In the genomic region with DNA sequence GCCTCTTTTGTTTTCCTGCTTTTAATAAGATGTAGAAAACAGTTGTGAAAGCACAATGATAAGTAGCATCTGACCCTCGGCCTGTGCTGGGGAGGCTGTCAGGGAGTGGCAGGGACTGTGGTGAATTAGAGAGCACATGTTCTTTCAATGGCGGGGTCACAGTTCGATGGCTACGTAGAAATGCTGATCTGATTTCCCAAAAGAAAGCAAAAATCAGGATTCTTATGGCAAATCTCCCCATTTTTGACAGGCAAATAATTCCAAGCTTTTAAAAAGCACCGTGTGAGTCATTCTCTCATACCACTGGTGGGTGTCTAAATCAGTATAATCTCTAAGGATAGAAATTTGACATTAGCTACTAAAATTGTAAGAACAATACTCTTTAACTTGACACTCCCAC, we compare ENCODE assay signal across 19 cellular contexts. TPM values are rescaled to one million over a fixed set of nuclear protein-coding genes. Genes with fewer than 3 reads are reported as not detected.
DNase-seq lines count a peak whose midpoint lies in the region; ATAC-seq and TF ChIP-seq lines count a peak whose summit lies in the region.
"Had no signal": no experiment of that assay in that cellular context is flagged by ENCODE, and none has a peak within 500 bp of the region (broad histone marks: within the 10 kb centered on the region; RNA-seq: fewer than 3 reads in every experiment).

No MANE protein-coding gene starts in this region.

- H3K27ac Mint-ChIP-seq in natural killer cell (peak overlapping the region in 1 of 2 donors; percentile 16), osteocyte (ENCODE audit: unreplicated experiment) (peak overlapping the region; percentile 44)
- H3K27ac Mint-ChIP-seq in natural killer cell treated with Interleukin-12 subunit alpha and Interleukin-12 subunit beta and Interleukin-15 and Interleukin-18, amount 100 ng/mL, for 72 hours = no peak overlapping the region
- H3K27ac Mint-ChIP-seq: CD4-positive, CD25-positive, alpha-beta regulatory T cell; GM23338 had no signal

- ATAC-seq in natural killer cell = no peak
- ATAC-seq in natural killer cell treated with Interleukin-12 subunit alpha and Interleukin-12 subunit beta and Interleukin-15 and Interleukin-18, amount 100 ng/mL, for 72 hours = no peak
- ATAC-seq in activated CD4-positive, CD25-positive, alpha-beta regulatory T cell treated with anti-CD3 and anti-CD28 coated beads, Interleukin-2, amount 50 U/mL, for 24 hours = no peak
- no peak for ATAC-seq in GM19452 (IDR thresholded peaks at IDR 0.05; ENCODE audit: unreplicated experiment)
- ATAC-seq: GM23338 had no signal

- TF ChIP-seq CTCF in natural killer cell (IDR thresholded peaks at IDR 0.05) = no peak
- TF ChIP-seq CTCF in fibroblast of mammary gland (conservative IDR thresholded peaks at IDR 0.05; ENCODE audit: control insufficient read depth, insufficient read depth, low read depth, low read length) = no peak
- no peak for TF ChIP-seq CTCF in osteocyte (IDR thresholded peaks at IDR 0.05)

- DNase-seq in natural killer cell = no peak
- no peak for DNase-seq in natural killer cell treated with Interleukin-12 subunit alpha and Interleukin-12 subunit beta and Interleukin-15 and Interleukin-18, amount 100 ng/mL, for 72 hours (ENCODE audit: low spot score)
- DNase-seq in fibroblast of mammary gland (ENCODE audit: low read depth) = peak; percentile 17
- no peak for DNase-seq in osteocyte (ENCODE audit: extremely low spot score, unreplicated experiment)
- no peak for DNase-seq in OCI-M1 (lab: John Stamatoyannopoulos, UW)
- no peak for DNase-seq in occipital lobe (lab: John Stamatoyannopoulos, UW)
- DNase-seq: CD4-positive, CD25-positive, alpha-beta regulatory T cell; DMS79 treated with DMSO at 0.1 percent for 48 hours; KG1; NCI-H1092; NCI-H226; NCI-H526 treated with DMSO at 0.1 percent for 48 hours; RPMI8226 had no signal

- H3K4me3 Mint-ChIP-seq in natural killer cell = peak overlapping the region; percentile 25
- no peak overlapping the region for H3K4me3 Mint-ChIP-seq in natural killer cell treated with Interleukin-12 subunit alpha and Interleukin-12 subunit beta and Interleukin-15 and Interleukin-18, amount 100 ng/mL, for 72 hours
- H3K4me3 Mint-ChIP-seq in osteocyte (ENCODE audit: unreplicated experiment) = no peak overlapping the region
- H3K4me3 Mint-ChIP-seq: GM23338 had no signal

- peaks cover 65 to 81% of the 10 kb centered on the region in 2 donors for H3K4me1 Mint-ChIP-seq in natural killer cell
- peaks cover 50 to 52% of the 10 kb centered on the region in 2 donors for H3K4me1 Mint-ChIP-seq in natural killer cell treated with Interleukin-12 subunit alpha and Interleukin-12 subunit beta and Interleukin-15 and Interleukin-18, amount 100 ng/mL, for 72 hours (ENCODE audit: low read depth in 2 of 2)
- H3K4me1 Mint-ChIP-seq in osteocyte (ENCODE audit: unreplicated experiment) = peaks cover 31% of the 10 kb centered on the region

- H3K4me3 ChIP-seq in fibroblast of mammary gland (ENCODE audit: control insufficient read depth, low read depth, low read length) = no peak overlapping the region
- H3K4me3 ChIP-seq: GM23338, SJSA1 had no signal

- H3K36me3 Mint-ChIP-seq in natural killer cell (no peaks in the 10 kb centered on the region), osteocyte (ENCODE audit: unreplicated experiment) (no peaks in the 10 kb centered on the region)
- no peaks in the 10 kb centered on the region for H3K36me3 Mint-ChIP-seq in natural killer cell treated with Interleukin-12 subunit alpha and Interleukin-12 subunit beta and Interleukin-15 and Interleukin-18, amount 100 ng/mL, for 72 hours

- no peaks in the 10 kb centered on the region for H3K27me3 Mint-ChIP-seq in natural killer cell (ENCODE audit: low read depth in 2 of 2)
- H3K27me3 Mint-ChIP-seq in natural killer cell treated with Interleukin-12 subunit alpha and Interleukin-12 subunit beta and Interleukin-15 and Interleukin-18, amount 100 ng/mL, for 72 hours = no peaks in the 10 kb centered on the region
- no peaks in the 10 kb centered on the region for H3K27me3 Mint-ChIP-seq in osteocyte (ENCODE audit: unreplicated experiment)
- H3K27me3 Mint-ChIP-seq: CD4-positive, CD25-positive, alpha-beta regulatory T cell had no signal

- intact Hi-C loops in natural killer cell (cut with micrococcal nuclease) = loop anchor here (5.0 kb wide), 1 partner anchor 133 kb away; no protein-coding TSS in a partner anchor

- no peaks in the 10 kb centered on the region for H3K9me3 Mint-ChIP-seq in natural killer cell
- H3K9me3 Mint-ChIP-seq in natural killer cell treated with Interleukin-12 subunit alpha and Interleukin-12 subunit beta and Interleukin-15 and Interleukin-18, amount 100 ng/mL, for 72 hours = peaks cover 3% of the 10 kb centered on the region
- no peaks in the 10 kb centered on the region for H3K9me3 Mint-ChIP-seq in osteocyte (ENCODE audit: unreplicated experiment)
- H3K9me3 Mint-ChIP-seq: GM23338 had no signal

RNA-seq across cellular contexts. Expression of a gene that starts 4.2 kb away (rescaled TPM):
- 10 to 100 TPM; 39.2 to 63.5 (median 54.1) TPM for total RNA-seq in natural killer cell
- 10 to 100 TPM; 28.7 to 29.8 TPM for total RNA-seq in natural killer cell treated with Interleukin-12 subunit alpha and Interleukin-12 subunit beta and Interleukin-15 and Interleukin-18, amount 100 ng/mL, for 72 hours
- total RNA-seq in osteocyte = 33.9 and 37.1 TPM in 2 replicates
- 15.3 TPM for total RNA-seq in occipital lobe

RNA-seq across cellular contexts. Expression of a gene that starts 11.6 kb away (rescaled TPM):
- total RNA-seq in natural killer cell (1 to 10 TPM; 3.1 to 7.5 (median 3.7) TPM), osteocyte (15.8 and 16.5 TPM in 2 replicates), occipital lobe (13.6 TPM)
- total RNA-seq in natural killer cell treated with Interleukin-12 subunit alpha and Interleukin-12 subunit beta and Interleukin-15 and Interleukin-18, amount 100 ng/mL, for 72 hours = 1 to 10 TPM; 2.2 to 4.9 TPM

RNA-seq across cellular contexts. Expression of a gene that starts 12.9 kb away (rescaled TPM):
- not detected for total RNA-seq in natural killer cell
- not detected for total RNA-seq in natural killer cell treated with Interleukin-12 subunit alpha and Interleukin-12 subunit beta and Interleukin-15 and Interleukin-18, amount 100 ng/mL, for 72 hours
- total RNA-seq in osteocyte = 73.4 and 85.8 TPM in 2 replicates
- total RNA-seq in occipital lobe = 0.47 TPM
- total RNA-seq: A172; CD4-positive, CD25-positive, alpha-beta regulatory T cell; MCF 10A had no signal

RNA-seq across cellular contexts. Expression of a gene that starts 36.9 kb away (rescaled TPM):
- total RNA-seq in natural killer cell = 1 to 10 TPM; 1.0 to 5.1 (median 5.0) TPM
- 1 to 10 TPM in 1 of 2 donors, under 1 TPM in 1; 0.14 to 1.1 TPM for total RNA-seq in natural killer cell treated with Interleukin-12 subunit alpha and Interleukin-12 subunit beta and Interleukin-15 and Interleukin-18, amount 100 ng/mL, for 72 hours
- total RNA-seq in osteocyte = 0.39 and 0.89 TPM in 2 replicates
- total RNA-seq in occipital lobe = 31.4 TPM
- total RNA-seq: A172, MCF 10A, SJSA1 had no signal

Comparison
In these comparisons a context has a peak if more than half of its experiments do, and no peak if none do; other contexts are left out.
1. RNA of a gene that starts 12.9 kb away (total RNA-seq): 73.4 to 85.8 TPM in osteocyte; 0.47 TPM in occipital lobe (single experiment), not detected in natural killer cell and not detected in natural killer cell treated with Interleukin-12 subunit alpha and Interleukin-12 subunit beta and Interleukin-15 and Interleukin-18, amount 100 ng/mL, for 72 hours; every median in the first group is over 10 times any median in the second.